In genomic region chr17:40404003-40404402, GRCh38 we compare ENCODE assay signal across 16 cellular contexts. TPM values are rescaled to one million over a fixed set of nuclear protein-coding genes. Genes with fewer than 3 reads are reported as not detected.
"Had no signal": no experiment of that assay in that cellular context is flagged by ENCODE, and none has a peak within 500 bp of the region (broad histone marks: within the 10 kb centered on the region; RNA-seq: fewer than 3 reads in every experiment).

No MANE protein-coding gene starts in this region.

- H3K36me3 ChIP-seq: lower lobe of right lung had no signal

- H3K9me3 Mint-ChIP-seq: activated B cell treated with CpG ODN at 0.5 μM for 24 hours; activated naive CD4-positive, alpha-beta T cell treated with anti-CD3 and anti-CD28 coated beads, Interleukin-2, amount 50 U/mL, for 72 hours; activated T-helper 17 cell treated with anti-CD3 and anti-CD28 coated beads, Interleukin-2, amount 50 U/mL, for 72 hours; brain; immature natural killer cell; stimulated activated memory B cell treated with anti-CD40 and anti-IgM and Interleukin-4, amounts not matched to agents 10 μg/mL and 1 μg/mL and 100 μg/mL, for 72 hours; T-helper 1 cell treated with Interleukin-12 subunit alpha and Interleukin-12 subunit beta and Interleukin-4 antibody, amounts not matched to agents 30 μg/mL and 1 μg/mL, for 36 hours had no signal

- H3K4me3 ChIP-seq: coronary artery, lower lobe of right lung had no signal

- H3K27me3 Mint-ChIP-seq: activated B cell treated with CpG ODN at 0.5 μM for 24 hours; activated T-helper 17 cell treated with anti-CD3 and anti-CD28 coated beads, Interleukin-2, amount 50 U/mL, for 72 hours; brain; stimulated activated memory B cell treated with anti-CD40 and anti-IgM and Interleukin-4, amounts not matched to agents 10 μg/mL and 1 μg/mL and 100 μg/mL, for 72 hours had no signal

- H3K4me3 Mint-ChIP-seq: activated B cell treated with CpG ODN at 0.5 μM for 24 hours; activated T-helper 17 cell treated with anti-CD3 and anti-CD28 coated beads, Interleukin-2, amount 50 U/mL, for 72 hours; brain; immature natural killer cell; stimulated activated memory B cell treated with anti-CD40 and anti-IgM and Interleukin-4, amounts not matched to agents 10 μg/mL and 1 μg/mL and 100 μg/mL, for 72 hours; T-helper 1 cell treated with Interleukin-12 subunit alpha and Interleukin-12 subunit beta and Interleukin-4 antibody, amounts not matched to agents 30 μg/mL and 1 μg/mL, for 36 hours had no signal

- H3K36me3 Mint-ChIP-seq: immature natural killer cell; stimulated activated memory B cell treated with anti-CD40 and anti-IgM and Interleukin-4, amounts not matched to agents 10 μg/mL and 1 μg/mL and 100 μg/mL, for 72 hours had no signal

- H3K9me3 ChIP-seq: lower lobe of right lung had no signal

- ATAC-seq: activated naive CD4-positive, alpha-beta T cell treated with anti-CD3 and anti-CD28 coated beads, Interleukin-2, amount 50 U/mL, for 72 hours; activated T-helper 17 cell treated with anti-CD3 and anti-CD28 coated beads, Interleukin-2, amount 50 U/mL, for 72 hours; lower lobe of right lung; stimulated activated memory B cell treated with anti-CD40 and anti-IgM and Interleukin-4, amounts not matched to agents 10 μg/mL and 1 μg/mL and 100 μg/mL, for 72 hours had no signal

- H3K27ac ChIP-seq: coronary artery, lower lobe of right lung had no signal

- H3K4me1 ChIP-seq: lower lobe of right lung had no signal

- DNase-seq: activated B cell treated with CpG ODN at 0.5 μM for 24 hours; amygdala; central memory CD4-positive, alpha-beta T cell; effector CD4-positive, alpha-beta T cell; head of caudate nucleus; immature natural killer cell; lower lobe of right lung; stimulated activated CD4-positive, alpha-beta T cell treated with anti-CD3 and anti-CD28 coated beads, Interleukin-2, amount 100 ng/mL, for 48 hours had no signal

- H3K27ac Mint-ChIP-seq: activated B cell treated with CpG ODN at 0.5 μM for 24 hours; activated naive CD4-positive, alpha-beta T cell treated with anti-CD3 and anti-CD28 coated beads, Interleukin-2, amount 50 U/mL, for 72 hours; activated T-helper 17 cell treated with anti-CD3 and anti-CD28 coated beads, Interleukin-2, amount 50 U/mL, for 72 hours; immature natural killer cell; T-helper 1 cell treated with Interleukin-12 subunit alpha and Interleukin-12 subunit beta and Interleukin-4 antibody, amounts not matched to agents 30 μg/mL and 1 μg/mL, for 36 hours had no signal

- H3K4me1 Mint-ChIP-seq: brain had no signal

RNA-seq across cellular contexts. Expression of gene GJD3, which starts 39.5 kb away (rescaled TPM):
- total RNA-seq: activated B cell treated with CpG ODN at 0.5 μM for 24 hours; activated CD8-positive, alpha-beta memory T cell treated with anti-CD3 and anti-CD28 coated beads for 36 hours; activated naive CD4-positive, alpha-beta T cell treated with anti-CD3 and anti-CD28 coated beads, Interleukin-2, amount 50 U/mL, for 72 hours; activated T-helper 17 cell treated with anti-CD3 and anti-CD28 coated beads, Interleukin-2, amount 50 U/mL, for 72 hours; frontal cortex had no signal
